Comparison of ENCODE assay signal across 17 cellular contexts in genomic region chr2:148978026-148978685, GRCh38.
A peak's percentile ranks its signal among the peaks of the same experiment; 100 is the strongest.
DNase-seq lines count a peak whose midpoint lies in the region; ATAC-seq and TF ChIP-seq lines count a peak whose summit lies in the region.
"Had no signal": no experiment of that assay in that cellular context is flagged by ENCODE, and none has a peak within 500 bp of the region (broad histone marks: within the 10 kb centered on the region; RNA-seq: fewer than 3 reads in every experiment).

No MANE protein-coding gene starts in this region.

- intact Hi-C loops in left ventricle myocardium superior (cut with micrococcal nuclease): no loop called here

- H3K9me3 Mint-ChIP-seq in HFFc6: no peaks in the 10 kb centered on the region
- H3K9me3 Mint-ChIP-seq: activated naive CD4-positive, alpha-beta T cell treated with anti-CD3 and anti-CD28 coated beads for 36 hours; naive thymus-derived CD8-positive, alpha-beta T cell had no signal

- DNase-seq in G401 (ENCODE audit: low spot score): peak; percentile 94
- DNase-seq in HFFc6: no peak
- DNase-seq in left kidney (ENCODE audit: low read depth, low spot score): peak; percentile 60
- DNase-seq in NCI-H510A (lab: John Stamatoyannopoulos, UW): no peak
- no peak for DNase-seq in T-helper 9 cell
- DNase-seq in left ventricle myocardium superior: no peak
- no peak for DNase-seq in activated naive CD4-positive, alpha-beta T cell treated with anti-CD3 and anti-CD28 coated beads, Interleukin-2, amount 50 U/mL, for 16 hours
- DNase-seq: activated naive CD4-positive, alpha-beta T cell treated with anti-CD3 and anti-CD28 coated beads for 36 hours; EL; naive thymus-derived CD8-positive, alpha-beta T cell; Right ventricle myocardium superior; stimulated activated naive CD4-positive, alpha-beta T cell had no signal

- no peaks in the 10 kb centered on the region for H3K36me3 Mint-ChIP-seq in HFFc6 (ENCODE audit: low read depth)

- H3K27me3 Mint-ChIP-seq in HFFc6 (ENCODE audit: insufficient read depth): peaks cover 22% of the 10 kb centered on the region

- H3K4me1 Mint-ChIP-seq in HFFc6 (ENCODE audit: low read depth): peaks cover 6% of the 10 kb centered on the region; the same call in 1 of the 2 replicates

- in situ Hi-C loops in G401 (cut with HindIII; ENCODE audit: low sequenced_read_pairs): no loop called here

- no peak overlapping the region for H3K27ac ChIP-seq in VCaP
- H3K27ac ChIP-seq: BLaER1, cardiac muscle cell, hepatocyte had no signal

- no peak overlapping the region for H3K27ac Mint-ChIP-seq in HFFc6
- H3K27ac Mint-ChIP-seq: activated naive CD4-positive, alpha-beta T cell treated with anti-CD3 and anti-CD28 coated beads for 36 hours; naive thymus-derived CD8-positive, alpha-beta T cell had no signal

- TF ChIP-seq CTCF in HFFc6 (IDR thresholded peaks at IDR 0.05) (peak; percentile 12; the same call in 1 of the 2 replicates), VCaP (conservative IDR thresholded peaks at IDR 0.05) (0 out of 2 replicates have a peak, but pooled peaks have one; percentile 20)

- H3K4me3 Mint-ChIP-seq in HFFc6: no peak overlapping the region
- H3K4me3 Mint-ChIP-seq: activated naive CD4-positive, alpha-beta T cell treated with anti-CD3 and anti-CD28 coated beads for 36 hours; naive thymus-derived CD8-positive, alpha-beta T cell had no signal

- ATAC-seq in left ventricle myocardium superior: no peak
- ATAC-seq: esophagus mucosa; naive thymus-derived CD8-positive, alpha-beta T cell had no signal

Comparison
In these comparisons a context has a peak if more than half of its experiments do, and no peak if none do; other contexts are left out.
1. DNase-seq: peak in G401 (single experiment) and left kidney (single experiment); none in HFFc6 (single experiment), NCI-H510A (single experiment), T-helper 9 cell (single experiment), left ventricle myocardium superior (single experiment) and activated naive CD4-positive, alpha-beta T cell treated with anti-CD3 and anti-CD28 coated beads, Interleukin-2, amount 50 U/mL, for 16 hours (single experiment).